Comparison of ENCODE assay signal across 21 cellular contexts in genomic region chr9:21605489-21605931, GRCh38.
A peak's percentile ranks its signal among the peaks of the same experiment; 100 is the strongest.
DNase-seq lines count a peak whose midpoint lies in the region; ATAC-seq and TF ChIP-seq lines count a peak whose summit lies in the region.
"Had no signal": no experiment of that assay in that cellular context is flagged by ENCODE, and none has a peak within 500 bp of the region (broad histone marks: within the 10 kb centered on the region; RNA-seq: fewer than 3 reads in every experiment).

No MANE protein-coding gene starts in this region.

- POLR2A ChIA-PET in HEK293 (lab: Yijun Ruan, JAX), result no interaction called here

- no peaks in the 10 kb centered on the region for H3K27me3 ChIP-seq in ACC112 (ENCODE audit: insufficient read depth, low read length)

- DNase-seq in amniotic epithelial cell (ENCODE audit: low read depth) (peak; percentile 98), iris pigment epithelial cell (ENCODE audit: low read depth) (peak; percentile 94), midbrain (lab: John Stamatoyannopoulos, UW) (no peak), substantia nigra (lab: John Stamatoyannopoulos, UW) (no peak)
- no peak for DNase-seq in activated naive CD4-positive, alpha-beta T cell (lab: John Stamatoyannopoulos, UW)
- DNase-seq: ACHN; activated CD4-positive, alpha-beta T cell treated with anti-CD3 and anti-CD28 coated beads, Interleukin-2, amount 10 ng/mL, durations not matched to agents 24 days and 14 days; activated T-cell treated with anti-CD3 and anti-CD28 coated beads, Interleukin-2, amount 50 U/mL, for 72 hours; amygdala; erythroblast; H9; NCI-H187; NCI-H69; Right ventricle myocardium superior; stimulated activated naive B cell treated with anti-CD40 and anti-IgM and Interleukin-4, amounts not matched to agents 10 μg/mL and 1 μg/mL and 100 μg/mL, for 72 hours had no signal

- no peaks in the 10 kb centered on the region for H3K79me2 ChIP-seq in ACC112 (ENCODE audit: control insufficient read depth, insufficient read depth, low read length, unreplicated experiment)

- H3K36me3 ChIP-seq in ACC112 (ENCODE audit: insufficient read depth, low read length), result no peaks in the 10 kb centered on the region
- H3K36me3 ChIP-seq in HEK293 (ENCODE audit: control insufficient read depth in 2 of 2, insufficient read depth in 1 of 2, low read length in 2 of 2), result no peaks in the 10 kb centered on the region

- H3K4me1 ChIP-seq in ACC112 (ENCODE audit: control insufficient read depth, insufficient read depth, low read length, unreplicated experiment) (peaks cover 32% of the 10 kb centered on the region), HEK293 (ENCODE audit: control insufficient read depth, insufficient read depth, low read length) (no peaks in the 10 kb centered on the region)

- no peaks in the 10 kb centered on the region for H3K9me3 ChIP-seq in HEK293 (ENCODE audit: control insufficient read depth, insufficient read depth, low read depth, low read length)

- CTCF ChIA-PET in HEK293 (lab: Yijun Ruan, JAX), result no interaction called here

- no peak for ATAC-seq in GM18873 (IDR thresholded peaks at IDR 0.05; ENCODE audit: low FRiP score, unreplicated experiment)
- ATAC-seq: activated T-cell treated with anti-CD3 and anti-CD28 coated beads, Interleukin-2, amount 50 U/mL, for 72 hours; stimulated activated naive B cell treated with anti-CD40 and anti-IgM and Interleukin-4, amounts not matched to agents 10 μg/mL and 1 μg/mL and 100 μg/mL, for 72 hours had no signal

- H2AFZ ChIP-seq in ACC112 (ENCODE audit: low read length, unreplicated experiment), result peak overlapping the region; percentile 90

- peak overlapping the region; percentile 46 for H3K4me3 ChIP-seq in ACC112 (ENCODE audit: low read depth, low read length)
- no peak overlapping the region for H3K4me3 ChIP-seq in HEK293 (ENCODE audit: low read depth, low read length)
- H3K4me3 ChIP-seq: coronary artery, lung had no signal

- TF ChIP-seq CTCF in HEK293 (tag by site-specific recombination; IDR thresholded peaks at IDR 0.05), result no peak

- H3K27ac ChIP-seq in ACC112 (ENCODE audit: low read depth, low read length), result peak overlapping the region; percentile 70
- H3K27ac ChIP-seq in HEK293 (ENCODE audit: extremely low read depth, low read depth, low read length), result no peak overlapping the region
- no peak overlapping the region for H3K27ac ChIP-seq in substantia nigra (ENCODE audit: low read depth, low read length, poor library complexity, severe bottlenecking)
- H3K27ac ChIP-seq: coronary artery, KMS-11 had no signal

TF ChIP-seq in HEK293, 187 proteins besides CTCF, POLR2A, EP300 and RAD21 (continues in another document):
- no peak for TF ChIP-seq TSHZ1 (tag by site-specific recombination; IDR thresholded peaks at IDR 0.05; ENCODE audit: borderline replicate concordance)
- TF ChIP-seq ZNF138 (tag by site-specific recombination; IDR thresholded peaks at IDR 0.05; ENCODE audit: borderline replicate concordance), result no peak
- TF ChIP-seq SALL2 (tag by site-specific recombination; IDR thresholded peaks at IDR 0.05; ENCODE audit: borderline replicate concordance), result no peak
- TF ChIP-seq ZBTB7A (tag by site-specific recombination; IDR thresholded peaks at IDR 0.05; ENCODE audit: low read depth), result no peak
- no peak for TF ChIP-seq ZNF621 (tag by site-specific recombination; IDR thresholded peaks at IDR 0.05)
- no peak for TF ChIP-seq ZNF221 (tag by site-specific recombination; IDR thresholded peaks at IDR 0.05; ENCODE audit: borderline replicate concordance)
- 0 out of 2 replicates have a peak, but pooled peaks have one; percentile 12 for TF ChIP-seq PRDM6 (tag by site-specific recombination; IDR thresholded peaks at IDR 0.05)
- TF ChIP-seq GLIS2 (tag by site-specific recombination; IDR thresholded peaks at IDR 0.05), result no peak
- TF ChIP-seq PRDM4 (tag by site-specific recombination; IDR thresholded peaks at IDR 0.05), result peak; percentile 93
- TF ChIP-seq HOXC10 (CRISPR knock-in tag; IDR thresholded peaks at IDR 0.05), result no peak
- TF ChIP-seq ZFP3 (tag by site-specific recombination; IDR thresholded peaks at IDR 0.05; ENCODE audit: low read depth), result no peak
- no peak for TF ChIP-seq TRIM28 (IDR thresholded peaks at IDR 0.05; ENCODE audit: borderline replicate concordance, low read length)
- TF ChIP-seq ZNF211 (tag by site-specific recombination; IDR thresholded peaks at IDR 0.05; ENCODE audit: low read depth), result no peak
- no peak for TF ChIP-seq PRDM10 (tag by site-specific recombination; IDR thresholded peaks at IDR 0.05)

Comparison
In these comparisons a context has a peak if more than half of its experiments do, and no peak if none do; other contexts are left out.
1. DNase-seq: peak in amniotic epithelial cell (single experiment) and iris pigment epithelial cell (single experiment); none in midbrain (single experiment), activated naive CD4-positive, alpha-beta T cell (0 of 4) and substantia nigra (0 of 49).